In the genomic region with DNA sequence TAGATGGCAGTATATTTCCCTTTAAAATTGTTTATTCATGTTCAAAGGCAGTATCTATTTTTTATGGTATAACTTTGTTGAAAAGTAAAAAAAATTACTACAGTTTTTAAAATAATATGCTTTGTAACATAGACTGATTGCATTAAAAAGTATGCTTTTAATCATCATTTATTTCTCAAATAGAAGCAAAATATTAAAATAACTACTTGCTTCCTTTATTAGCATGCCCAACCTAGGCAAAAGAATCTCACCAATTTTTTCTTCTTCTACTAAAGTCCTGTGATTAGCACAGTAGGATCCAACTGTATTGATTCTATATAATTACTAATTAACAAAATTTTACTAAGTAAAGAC, we compare ENCODE assay signal across 8 cellular contexts.
DNase-seq lines count a peak whose midpoint lies in the region; ATAC-seq and TF ChIP-seq lines count a peak whose summit lies in the region.

No MANE protein-coding gene starts in this region.

- peak overlapping the region; percentile 98; the same call in 1 of the 2 replicates for H2AFZ ChIP-seq in PC-3 (ENCODE audit: low read length)
- H2AFZ ChIP-seq in parathyroid adenoma, result peak overlapping the region; percentile 90

- H3K79me2 ChIP-seq in PC-3 (ENCODE audit: low read length) (0 out of 2 replicates have a peak, but pooled peaks cover 3% of the 10 kb centered on the region), parathyroid adenoma (no peaks in the 10 kb centered on the region)

- DNase-seq in Caco-2 (no peak), PC-3 (no peak), epithelial cell of prostate (ENCODE audit: low read depth, low spot score) (no peak), islet precursor cell (no peak), H4 (ENCODE audit: low spot score) (no peak)

- H3K9me2 ChIP-seq in PC-3 (replicated peaks; ENCODE audit: low read length), result no peaks in the 10 kb centered on the region

- peaks cover 10% of the 10 kb centered on the region for H3K4me1 Mint-ChIP-seq in Caco-2 (ENCODE audit: low read depth, unreplicated experiment)

- no peaks in the 10 kb centered on the region for H3K27me3 Mint-ChIP-seq in Caco-2 (ENCODE audit: insufficient read depth, unreplicated experiment)

- POLR2A ChIA-PET in Caco-2 (lab: Charles Lee), result no interaction called here
- POLR2A ChIA-PET in PC-3 (lab: Charles Lee; ENCODE audit: unreplicated experiment), result no interaction called here

- TF ChIP-seq CTCF in Caco-2 (IDR thresholded peaks at IDR 0.05; ENCODE audit: insufficient read depth in 1 of 2, low read depth in 1 of 2, low read length in 1 of 2, severe bottlenecking in 1 of 2, unreplicated experiment in 1 of 2) (no peak), PC-3 (conservative IDR thresholded peaks at IDR 0.05; ENCODE audit: low read depth, low read length) (no peak; the same call in 1 of the 2 replicates), parathyroid adenoma (IDR thresholded peaks at IDR 0.05) (no peak)

- H3K27ac Mint-ChIP-seq in Caco-2 (ENCODE audit: unreplicated experiment), result peak overlapping the region; percentile 77

- H3K27ac ChIP-seq in PC-3 (ENCODE audit: low read length) (no peak overlapping the region), epithelial cell of prostate (peak overlapping the region; percentile 69), parathyroid adenoma (peak overlapping the region; percentile 51)

- H3K4me3 ChIP-seq in Caco-2 (ENCODE audit: low read depth, low read length) (no peak overlapping the region), PC-3 (ENCODE audit: low read length) (peak overlapping the region; percentile 85; the same call in 1 of the 2 replicates), parathyroid adenoma (ENCODE audit: low read depth, low read length) (peak overlapping the region; percentile 63)

- H3K9me3 Mint-ChIP-seq in Caco-2 (ENCODE audit: unreplicated experiment), result no peaks in the 10 kb centered on the region

- H3K36me3 ChIP-seq in Caco-2 (ENCODE audit: control insufficient read depth, insufficient read depth, low read length) (no peaks in the 10 kb centered on the region), PC-3 (ENCODE audit: low read depth, low read length) (no peaks in the 10 kb centered on the region), parathyroid adenoma (ENCODE audit: control insufficient read depth, insufficient read depth, low read length) (no peaks in the 10 kb centered on the region)

- H3K9me3 ChIP-seq in Caco-2, result peaks cover 9% of the 10 kb centered on the region; the same call in 1 of the 2 replicates
- H3K9me3 ChIP-seq in PC-3 (ENCODE audit: low read length), result no peaks in the 10 kb centered on the region
- H3K9me3 ChIP-seq in parathyroid adenoma (ENCODE audit: control insufficient read depth, low read length), result no peaks in the 10 kb centered on the region

- no peaks in the 10 kb centered on the region for H3F3A ChIP-seq in PC-3 (ENCODE audit: low read length, unreplicated experiment)

- H3K4me3 Mint-ChIP-seq in Caco-2 (ENCODE audit: unreplicated experiment), result peak overlapping the region; percentile 82

- H3K27me3 ChIP-seq in Caco-2 (replicated peaks; ENCODE audit: control insufficient read depth, insufficient read depth, low read length) (no peaks in the 10 kb centered on the region), PC-3 (ENCODE audit: low read length) (no peaks in the 10 kb centered on the region), parathyroid adenoma (ENCODE audit: control insufficient read depth, insufficient read depth, low read length) (no peaks in the 10 kb centered on the region)

- peaks cover 5% of the 10 kb centered on the region; the same call in 1 of the 2 replicates for H3K4me1 ChIP-seq in Caco-2
- peaks cover 9% of the 10 kb centered on the region for H3K4me1 ChIP-seq in PC-3 (ENCODE audit: insufficient read depth, low read length)
- no peaks in the 10 kb centered on the region for H3K4me1 ChIP-seq in parathyroid adenoma

- intact Hi-C loops in Caco-2 (cut with micrococcal nuclease; ENCODE audit: unreplicated experiment), result loop anchor here (1.0 to 5.0 kb wide), 8 partner anchors 11 to 661 kb away; a partner anchor contains a TSS
- intact Hi-C loops in PC-3 (cut with micrococcal nuclease), result loop anchor here (1.0 to 10.0 kb wide), 4 partner anchors 11 to 577 kb away; a partner anchor contains a TSS

- H3K36me3 Mint-ChIP-seq in Caco-2 (ENCODE audit: insufficient read depth, unreplicated experiment), result no peaks in the 10 kb centered on the region

- no peaks in the 10 kb centered on the region for H4K20me1 ChIP-seq in PC-3 (ENCODE audit: low read length)

- CTCF ChIA-PET in Caco-2 (lab: Charles Lee) (interaction anchor here (0.6 to 2.1 kb wide), 5 partner anchors 10 to 189 kb away, joined by 3 to 13 read pairs (median 8); a partner anchor contains a TSS), PC-3 (lab: Charles Lee) (no interaction called here)

- BruUV-seq in Caco-2 (replicated peaks; lab: Mats Ljungman, UMichigan) (no TSS peak), PC-3 (replicated peaks; lab: Mats Ljungman, UMichigan) (no TSS peak)

- H3K9ac ChIP-seq in PC-3 (ENCODE audit: low read length) (peak overlapping the region; percentile 85), parathyroid adenoma (no peak overlapping the region)

- peak overlapping the region; percentile 99 for H3K4me2 ChIP-seq in PC-3 (ENCODE audit: low read length)
- H3K4me2 ChIP-seq in parathyroid adenoma (ENCODE audit: low read length), result peak overlapping the region; percentile 84

- no peak for ATAC-seq in PC-3
- ATAC-seq in HG03097 (IDR thresholded peaks at IDR 0.05; ENCODE audit: low FRiP score, unreplicated experiment), result no peak
- ATAC-seq in GM21367 (IDR thresholded peaks at IDR 0.05; ENCODE audit: unreplicated experiment), result no peak
